14 cellular contexts compared by ENCODE assay signal in genomic region chr18:49846263-49846662, GRCh38. TPM values are rescaled to one million over a fixed set of nuclear protein-coding genes. Genes with fewer than 3 reads are reported as not detected.
DNase-seq lines count a peak whose midpoint lies in the region; TF ChIP-seq lines count a peak whose summit lies in the region.
"Had no signal": no experiment of that assay in that cellular context is flagged by ENCODE, and none has a peak within 500 bp of the region (broad histone marks: within the 10 kb centered on the region; RNA-seq: fewer than 3 reads in every experiment).

No MANE protein-coding gene starts in this region.

- no peak for TF ChIP-seq CTCF in fibroblast of mammary gland (conservative IDR thresholded peaks at IDR 0.05; ENCODE audit: control insufficient read depth, insufficient read depth, low read depth, low read length)
- TF ChIP-seq CTCF in osteoblast (IDR thresholded peaks at IDR 0.05; ENCODE audit: extremely low read depth, low read depth, low read length): no peak

- H3K4me1 ChIP-seq in osteoblast (ENCODE audit: insufficient read depth, low read length): peaks cover 16% of the 10 kb centered on the region
- H3K4me1 ChIP-seq: Caco-2, testis had no signal

- no peaks in the 10 kb centered on the region for H3K79me2 ChIP-seq in osteoblast (ENCODE audit: insufficient read depth, low read length)

- H2AFZ ChIP-seq in osteoblast (ENCODE audit: low read length): no peak overlapping the region

- H3K9me3 ChIP-seq in osteoblast (ENCODE audit: low read depth, low read length): no peaks in the 10 kb centered on the region
- H3K9me3 ChIP-seq: Caco-2, testis had no signal

- peak overlapping the region; percentile 34 for H3K4me2 ChIP-seq in osteoblast (ENCODE audit: insufficient read depth, low read length)

- no peak overlapping the region for H3K27ac ChIP-seq in osteoblast (ENCODE audit: low read depth, low read length)
- H3K27ac ChIP-seq: 22Rv1, testis had no signal

- no peaks in the 10 kb centered on the region for H3K36me3 ChIP-seq in osteoblast (ENCODE audit: insufficient read depth, low read length)

- H3K4me3 ChIP-seq in fibroblast of mammary gland (ENCODE audit: control insufficient read depth, low read depth, low read length) (no peak overlapping the region), osteoblast (ENCODE audit: insufficient read depth, low read length) (no peak overlapping the region)
- H3K4me3 ChIP-seq: testis had no signal

- H3K27me3 ChIP-seq in osteoblast (ENCODE audit: insufficient read depth, low read length): peaks cover 12% of the 10 kb centered on the region
- H3K27me3 ChIP-seq: testis had no signal

- DNase-seq in DMS53 (lab: John Stamatoyannopoulos, UW) (peak; percentile 57), DMS53 treated with DMSO at 0.1 percent for 48 hours (lab: John Stamatoyannopoulos, UW; ENCODE audit: unreplicated experiment) (no peak), NCI-H510A (lab: John Stamatoyannopoulos, UW) (peak; percentile 12), fibroblast of mammary gland (ENCODE audit: low read depth) (peak; percentile 85), osteoblast (ENCODE audit: insufficient read length, low spot score, missing footprints) (no peak), H4 (ENCODE audit: low spot score) (no peak), NCI-H1694 (lab: John Stamatoyannopoulos, UW) (no peak)
- DNase-seq in activated effector memory CD4-positive, alpha-beta T cell treated with anti-CD3 and anti-CD28 coated beads, Interleukin-2, amount 50 U/mL, for 16 hours: no peak
- DNase-seq: activated CD4-positive, CD25-positive, alpha-beta regulatory T cell; Caco-2; KBM-7; small intestine; testis had no signal

- H4K20me1 ChIP-seq in osteoblast (ENCODE audit: insufficient read depth, low read length): no peaks in the 10 kb centered on the region

RNA-seq across cellular contexts. Expression of gene ACAA2, which starts 32.9 kb away (rescaled TPM):
- total RNA-seq in osteoblast: 52.8 and 60.7 TPM in 2 replicates
- 92.2 and 104 TPM in 2 replicates for total RNA-seq in H4 (2014; rRNA removed; shearing (Covaris generic))

Comparison
In these comparisons a context has a peak if more than half of its experiments do, and no peak if none do; other contexts are left out.
1. DNase-seq: peak in DMS53 (single experiment), NCI-H510A (single experiment) and fibroblast of mammary gland (single experiment); none in DMS53 treated with DMSO at 0.1 percent for 48 hours (single experiment), osteoblast (single experiment), H4 (single experiment), activated effector memory CD4-positive, alpha-beta T cell treated with anti-CD3 and anti-CD28 coated beads, Interleukin-2, amount 50 U/mL, for 16 hours (single experiment) and NCI-H1694 (single experiment).